Comparison of ENCODE assay signal across 9 cellular contexts in genomic region chr7:137820677-137821420, GRCh38. TPM values are rescaled to one million over a fixed set of nuclear protein-coding genes. Genes with fewer than 3 reads are reported as not detected.
A peak's percentile ranks its signal among the peaks of the same experiment; 100 is the strongest.
DNase-seq lines count a peak whose midpoint lies in the region; ATAC-seq and TF ChIP-seq lines count a peak whose summit lies in the region.
"Had no signal": no experiment of that assay in that cellular context is flagged by ENCODE, and none has a peak within 500 bp of the region (broad histone marks: within the 10 kb centered on the region; RNA-seq: fewer than 3 reads in every experiment).

No MANE protein-coding gene starts in this region.

- no peak overlapping the region for H3K4me2 ChIP-seq in fibroblast of lung (ENCODE audit: extremely low read depth, insufficient read depth, low read length)
- H3K4me2 ChIP-seq in osteoblast (ENCODE audit: insufficient read depth, low read length): peak overlapping the region; percentile 32

- DNase-seq in DMS 273 (lab: John Stamatoyannopoulos, UW; ENCODE audit: unreplicated experiment): peak; percentile 66
- no peak for DNase-seq in DMS 273 treated with DMSO at 0.1 percent for 48 hours (lab: John Stamatoyannopoulos, UW)
- peak; percentile 80 for DNase-seq in NCI-H2107 treated with DMSO at 0.1 percent for 48 hours (lab: John Stamatoyannopoulos, UW; ENCODE audit: unreplicated experiment)
- DNase-seq in fibroblast of lung (ENCODE audit: low read depth in 2 of 2): peak; percentile 68 to 91
- DNase-seq in osteoblast (ENCODE audit: insufficient read length, low spot score, missing footprints): peak; percentile 80
- DNase-seq in activated T-cell treated with anti-CD3 and anti-CD28 coated beads, Interleukin-2, amount 50 U/mL, for 1 hour: no peak
- DNase-seq in DMS53 (lab: John Stamatoyannopoulos, UW): no peak

- H4K20me1 ChIP-seq in fibroblast of lung (ENCODE audit: control insufficient read depth, extremely low read depth, insufficient read depth, low read length) (no peaks in the 10 kb centered on the region), osteoblast (ENCODE audit: insufficient read depth, low read length) (no peaks in the 10 kb centered on the region)

- H3K79me2 ChIP-seq in fibroblast of lung (ENCODE audit: control insufficient read depth, insufficient read depth, low read length): no peaks in the 10 kb centered on the region
- H3K79me2 ChIP-seq in osteoblast (ENCODE audit: insufficient read depth, low read length): peaks cover 20% of the 10 kb centered on the region

- H3K4me3 ChIP-seq in fibroblast of lung (replicated peaks in 1 of 4; ENCODE audit: control extremely low read depth in 1 of 4, insufficient read depth in 1 of 4, low read depth in 3 of 4, low read length in 4 of 4) (peak overlapping the region in 1 of 4 experiments; percentile 11), osteoblast (ENCODE audit: insufficient read depth, low read length) (peak overlapping the region; percentile 22)

- H3K36me3 ChIP-seq in fibroblast of lung (ENCODE audit: control insufficient read depth, insufficient read depth, low read length) (no peaks in the 10 kb centered on the region), osteoblast (ENCODE audit: insufficient read depth, low read length) (no peaks in the 10 kb centered on the region)

- H3K27ac ChIP-seq in fibroblast of lung (ENCODE audit: insufficient read depth, low read length): no peak overlapping the region
- peak overlapping the region; percentile 68 for H3K27ac ChIP-seq in osteoblast (ENCODE audit: low read depth, low read length)
- H3K27ac ChIP-seq: 22Rv1 had no signal

- H3K4me1 ChIP-seq in fibroblast of lung (ENCODE audit: control insufficient read depth, extremely low read depth, insufficient read depth, low read length) (peaks cover 11% of the 10 kb centered on the region), osteoblast (ENCODE audit: insufficient read depth, low read length) (peaks cover 40% of the 10 kb centered on the region)

- H3K27me3 ChIP-seq in fibroblast of lung (ENCODE audit: control insufficient read depth, insufficient read depth, low read length): no peaks in the 10 kb centered on the region
- no peaks in the 10 kb centered on the region for H3K27me3 ChIP-seq in osteoblast (ENCODE audit: insufficient read depth, low read length)

- H3K9me3 ChIP-seq in fibroblast of lung (ENCODE audit: control insufficient read depth, insufficient read depth, low read depth, low read length) (no peaks in the 10 kb centered on the region), osteoblast (ENCODE audit: low read depth, low read length) (no peaks in the 10 kb centered on the region)

- no peak for ATAC-seq in HG02759 (IDR thresholded peaks at IDR 0.05; ENCODE audit: unreplicated experiment)

- H2AFZ ChIP-seq in fibroblast of lung (ENCODE audit: low read length) (peak overlapping the region; percentile 24), osteoblast (ENCODE audit: low read length) (peak overlapping the region; percentile 41)

- no peak for TF ChIP-seq CTCF in fibroblast of lung (conservative IDR thresholded peaks at IDR 0.05 in 1 of 2, IDR thresholded peaks at IDR 0.05 in 1 of 2; ENCODE audit: low read depth in 1 of 2, low read length in 2 of 2)
- TF ChIP-seq CTCF in osteoblast (IDR thresholded peaks at IDR 0.05; ENCODE audit: extremely low read depth, low read depth, low read length): no peak

- H3K9ac ChIP-seq in fibroblast of lung (ENCODE audit: insufficient read depth, low read length): no peak overlapping the region

RNA-seq across cellular contexts. Expression of gene DGKI, which starts 25.9 kb away (rescaled TPM):
- 1.3 and 2.1 TPM in 2 replicates for total RNA-seq in fibroblast of lung
- 0.74 and 0.84 TPM in 2 replicates for polyA plus RNA-seq in fibroblast of lung
- polyA plus RNA-seq in fibroblast of lung (2012): 0.43 and 0.78 TPM in 2 replicates
- polyA minus RNA-seq in fibroblast of lung (ENCODE audit: low replicate concordance): 0.11 and 0.16 TPM in 2 replicates
- total RNA-seq in osteoblast: 19.2 and 23.3 TPM in 2 replicates

Comparison
In these comparisons a context has a peak if more than half of its experiments do, and no peak if none do; other contexts are left out.
1. DNase-seq: peak in DMS 273 (single experiment), NCI-H2107 treated with DMSO at 0.1 percent for 48 hours (single experiment), fibroblast of lung (2 of 2) and osteoblast (single experiment); none in DMS 273 treated with DMSO at 0.1 percent for 48 hours (single experiment), activated T-cell treated with anti-CD3 and anti-CD28 coated beads, Interleukin-2, amount 50 U/mL, for 1 hour (single experiment) and DMS53 (single experiment).